Comparison of ENCODE assay signal across 1 cellular context in the genomic region with DNA sequence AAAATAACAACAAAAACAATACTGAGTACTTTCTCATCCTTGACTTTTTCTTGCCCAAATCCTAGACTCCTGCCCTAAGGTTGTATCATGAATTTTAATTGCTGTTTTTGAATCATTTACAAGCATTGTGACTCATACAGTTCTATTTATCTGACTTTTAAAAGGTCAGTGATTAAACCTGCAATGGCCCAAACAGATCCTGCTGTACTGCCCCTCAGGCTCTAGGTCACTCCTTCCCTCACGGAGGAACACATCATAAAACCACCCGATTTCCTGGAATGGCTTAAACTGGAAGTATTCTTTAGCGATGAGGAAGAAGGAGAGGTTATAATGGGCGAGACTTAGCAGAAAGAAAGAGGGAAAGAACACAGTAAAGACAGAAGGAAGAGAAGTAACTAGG.
TF ChIP-seq lines count a peak whose summit lies in the region.

No MANE protein-coding gene starts in this region.

TF ChIP-seq in IMR-90, 13 proteins besides CTCF, POLR2A, EP300 and RAD21 (continued from another document):
- TF ChIP-seq, protein P1, sequence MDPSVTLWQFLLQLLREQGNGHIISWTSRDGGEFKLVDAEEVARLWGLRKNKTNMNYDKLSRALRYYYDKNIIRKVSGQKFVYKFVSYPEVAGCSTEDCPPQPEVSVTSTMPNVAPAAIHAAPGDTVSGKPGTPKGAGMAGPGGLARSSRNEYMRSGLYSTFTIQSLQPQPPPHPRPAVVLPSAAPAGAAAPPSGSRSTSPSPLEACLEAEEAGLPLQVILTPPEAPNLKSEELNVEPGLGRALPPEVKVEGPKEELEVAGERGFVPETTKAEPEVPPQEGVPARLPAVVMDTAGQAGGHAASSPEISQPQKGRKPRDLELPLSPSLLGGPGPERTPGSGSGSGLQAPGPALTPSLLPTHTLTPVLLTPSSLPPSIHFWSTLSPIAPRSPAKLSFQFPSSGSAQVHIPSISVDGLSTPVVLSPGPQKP (IDR thresholded peaks at IDR 0.05; ENCODE audit: borderline replicate concordance, low read depth, low read length): no peak
- no peak for TF ChIP-seq BHLHE40 (IDR thresholded peaks at IDR 0.05; ENCODE audit: low read depth, low read length)
- TF ChIP-seq FOS (IDR thresholded peaks at IDR 0.05; ENCODE audit: low read depth, low read length): no peak
- no peak for TF ChIP-seq NFE2L2 (IDR thresholded peaks at IDR 0.05; ENCODE audit: low read depth, low read length)
- no peak for TF ChIP-seq CHD1 (IDR thresholded peaks at IDR 0.05; ENCODE audit: low read depth, low read length)
- no peak for TF ChIP-seq RCOR1 (IDR thresholded peaks at IDR 0.05; ENCODE audit: insufficient replicate concordance, low read length)
- TF ChIP-seq SMC3 (IDR thresholded peaks at IDR 0.05; ENCODE audit: low read depth, low read length): no peak
- TF ChIP-seq MXI1 (IDR thresholded peaks at IDR 0.05; ENCODE audit: borderline replicate concordance, low read depth, low read length): no peak
